In genomic region chr18:11989966-11990380, GRCh38 we compare ENCODE assay signal across 13 cellular contexts. TPM values are rescaled to one million over a fixed set of nuclear protein-coding genes. Genes with fewer than 3 reads are reported as not detected.
DNase-seq lines count a peak whose midpoint lies in the region; ATAC-seq lines count a peak whose summit lies in the region.
"Had no signal": no experiment of that assay in that cellular context is flagged by ENCODE, and none has a peak within 500 bp of the region (broad histone marks: within the 10 kb centered on the region; RNA-seq: fewer than 3 reads in every experiment).

No MANE protein-coding gene starts in this region.

- peaks cover 0 to 2% of the 10 kb centered on the region in 2 donors for H3K36me3 ChIP-seq in esophagus (ENCODE audit: control insufficient read depth in 2 of 2, insufficient read depth in 2 of 2, low read length in 1 of 2)
- H3K36me3 ChIP-seq in mucosa of rectum (ENCODE audit: control insufficient read depth in 2 of 2, insufficient read depth in 2 of 2, low read length in 2 of 2) = peaks cover 0 to 2% of the 10 kb centered on the region in 2 donors
- no peaks in the 10 kb centered on the region for H3K36me3 ChIP-seq in aorta (ENCODE audit: control insufficient read depth in 1 of 2, insufficient read depth in 2 of 2, low read length in 1 of 2)
- H3K36me3 ChIP-seq: HAP-1, WERI-Rb-1 had no signal

- H3K4me3 ChIP-seq in esophagus (ENCODE audit: low read depth in 1 of 2, low read length in 2 of 2) (no peak overlapping the region), mucosa of rectum (ENCODE audit: low read length in 2 of 2) (no peak overlapping the region), aorta (ENCODE audit: low read length in 2 of 2) (no peak overlapping the region)
- H3K4me3 ChIP-seq: HAP-1 had no signal

- WGBS in esophagus, 2 donors = 45 to 48% methylated on average over 6 of the region's 6 CpGs
- WGBS in aorta, 2 donors = 90% methylated on average over 6 of the region's 6 CpGs

- H3K27me3 ChIP-seq in esophagus (ENCODE audit: control insufficient read depth in 1 of 2, insufficient read depth in 2 of 2, low read length in 2 of 2) = no peaks in the 10 kb centered on the region
- no peaks in the 10 kb centered on the region for H3K27me3 ChIP-seq in mucosa of rectum (ENCODE audit: control insufficient read depth in 2 of 2, insufficient read depth in 2 of 2, low read length in 2 of 2)
- no peaks in the 10 kb centered on the region for H3K27me3 ChIP-seq in aorta (ENCODE audit: control insufficient read depth in 1 of 2, insufficient read depth in 2 of 2, low read length in 1 of 2)

- intact Hi-C loops in aorta (cut with DNase I) = loop anchor here (10.0 kb wide), 2 partner anchors 45 to 335 kb away; no protein-coding TSS in a partner anchor

- peaks cover 4% of the 10 kb centered on the region for H3K4me1 Mint-ChIP-seq in stimulated activated naive CD8-positive, alpha-beta T cell treated with anti-CD3 and anti-CD28 coated beads, Interleukin-15, amount 100 ng/mL, for 72 hours

- H3K4me1 ChIP-seq in esophagus (ENCODE audit: control insufficient read depth in 2 of 2, insufficient read depth in 2 of 2, low read length in 1 of 2) (peaks cover 5 to 29% of the 10 kb centered on the region in 2 donors), mucosa of rectum (ENCODE audit: control insufficient read depth in 2 of 2, insufficient read depth in 2 of 2, low read length in 2 of 2) (peaks cover 14 to 37% of the 10 kb centered on the region in 2 donors), aorta (ENCODE audit: control insufficient read depth in 1 of 2, insufficient read depth in 2 of 2, low read length in 2 of 2) (no peaks in the 10 kb centered on the region)
- H3K4me1 ChIP-seq: HAP-1 had no signal

- no peaks in the 10 kb centered on the region for H3K9me3 Mint-ChIP-seq in stimulated activated naive CD8-positive, alpha-beta T cell treated with anti-CD3 and anti-CD28 coated beads, Interleukin-15, amount 100 ng/mL, for 72 hours

- peak overlapping the region; percentile 21 to 56 for H3K9ac ChIP-seq in mucosa of rectum (ENCODE audit: low read depth in 1 of 2, low read length in 2 of 2)
- H3K9ac ChIP-seq: SK-N-SH had no signal

- ATAC-seq in stimulated activated naive CD8-positive, alpha-beta T cell treated with anti-CD3 and anti-CD28 coated beads, Interleukin-15, amount 100 ng/mL, for 72 hours = no peak
- no peak for ATAC-seq in stimulated activated naive CD8-positive, alpha-beta T cell treated with anti-CD3 and anti-CD28 coated beads, Interleukin-15, Interleukin-2, amounts not matched to agents 100 U/mL and 50 U/mL, for 24 hours
- ATAC-seq in aorta (ENCODE audit: low FRiP score) (no peak), HG03280 (IDR thresholded peaks at IDR 0.05; ENCODE audit: unreplicated experiment) (no peak), HG02973 (IDR thresholded peaks at IDR 0.05; ENCODE audit: unreplicated experiment) (no peak)

- H3K27ac ChIP-seq in esophagus (ENCODE audit: low read depth in 2 of 2, low read length in 1 of 2) = peak overlapping the region; percentile 25 to 87
- H3K27ac ChIP-seq in mucosa of rectum (ENCODE audit: low read depth in 2 of 2, low read length in 2 of 2) = peak overlapping the region; percentile 79
- no peak overlapping the region for H3K27ac ChIP-seq in aorta (ENCODE audit: low read depth in 1 of 2, low read length in 2 of 2)
- H3K27ac ChIP-seq: WERI-Rb-1 had no signal

- peak overlapping the region; percentile 7 to 72 for H3K27ac Mint-ChIP-seq in stimulated activated naive CD8-positive, alpha-beta T cell treated with anti-CD3 and anti-CD28 coated beads, Interleukin-15, amount 100 ng/mL, for 72 hours

- H3K9me3 ChIP-seq in esophagus (ENCODE audit: control insufficient read depth in 2 of 2, insufficient read depth in 1 of 2, low read depth in 1 of 2, low read length in 1 of 2) (no peaks in the 10 kb centered on the region), mucosa of rectum (ENCODE audit: control insufficient read depth in 2 of 2, low read length in 2 of 2) (no peaks in the 10 kb centered on the region), aorta (ENCODE audit: control insufficient read depth, low read length) (no peaks in the 10 kb centered on the region)
- H3K9me3 ChIP-seq: HAP-1, SK-N-SH had no signal

- H3K27me3 Mint-ChIP-seq in stimulated activated naive CD8-positive, alpha-beta T cell treated with anti-CD3 and anti-CD28 coated beads, Interleukin-15, amount 100 ng/mL, for 72 hours = no peaks in the 10 kb centered on the region

- H3K4me3 Mint-ChIP-seq in stimulated activated naive CD8-positive, alpha-beta T cell treated with anti-CD3 and anti-CD28 coated beads, Interleukin-15, amount 100 ng/mL, for 72 hours = no peak overlapping the region

- DNase-seq in stimulated activated naive CD8-positive, alpha-beta T cell treated with anti-CD3 and anti-CD28 coated beads, Interleukin-15, amount 100 ng/mL, for 72 hours = no peak
- no peak for DNase-seq in stimulated activated naive CD8-positive, alpha-beta T cell treated with anti-CD3 and anti-CD28 coated beads, Interleukin-15, Interleukin-2, amounts not matched to agents 100 U/mL and 50 U/mL, for 24 hours
- DNase-seq in aorta (peak; percentile 26 to 63), SHP77 (lab: John Stamatoyannopoulos, UW) (no peak)
- DNase-seq: MV-4-11, NCI-H526 treated with DMSO at 0.1 percent for 48 hours, SK-N-SH, WERI-Rb-1 had no signal

RNA-seq across cellular contexts. Expression of gene IMPA2, which starts 8.7 kb away (rescaled TPM):
- polyA plus RNA-seq in esophagus (100 to 1,000 TPM in 1 of 2 donors, 10 to 100 TPM in 1; 79.1 to 142 TPM), aorta (10 to 100 TPM in 1 of 2 donors, 1 to 10 TPM in 1; 7.9 to 14.2 TPM)
- total RNA-seq in aorta = 10 to 100 TPM; 14.1 to 19.9 TPM

Comparison
In these comparisons a context has a peak if more than half of its experiments do, and no peak if none do; other contexts are left out.
1. DNase-seq: peak in aorta (2 of 2); none in stimulated activated naive CD8-positive, alpha-beta T cell treated with anti-CD3 and anti-CD28 coated beads, Interleukin-15, amount 100 ng/mL, for 72 hours (0 of 2), stimulated activated naive CD8-positive, alpha-beta T cell treated with anti-CD3 and anti-CD28 coated beads, Interleukin-15, Interleukin-2, amounts not matched to agents 100 U/mL and 50 U/mL, for 24 hours (single experiment) and SHP77 (0 of 2).
2. H3K27ac ChIP-seq: peak in esophagus (2 of 2) and mucosa of rectum (2 of 2); none in aorta (0 of 2).
3. RNA of gene IMPA2, which starts 8.7 kb away (polyA plus RNA-seq): 79.1 to 142 TPM in esophagus; 7.9 to 14.2 TPM in aorta; every median in the first group is over 4 times any median in the second.